In the genomic region with DNA sequence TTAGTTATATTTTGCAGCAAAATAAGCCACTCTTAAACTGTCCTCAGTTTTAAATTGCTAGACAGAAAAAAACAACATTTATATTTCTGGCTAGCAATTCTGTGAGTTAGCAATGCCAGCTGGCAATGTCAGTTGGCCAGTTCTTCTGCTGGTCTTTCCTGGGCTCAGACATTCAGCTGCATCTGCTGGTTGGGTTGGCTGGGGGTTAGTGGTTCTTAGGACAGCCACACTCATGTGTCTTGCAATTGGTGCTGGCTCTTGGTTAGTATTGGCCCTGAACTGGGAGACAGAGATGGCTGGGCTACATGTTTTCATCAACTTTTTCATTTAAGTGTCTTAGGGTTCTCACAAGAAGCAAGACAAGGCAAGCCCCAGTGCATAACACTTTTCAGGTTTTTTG, we compare ENCODE assay signal across 26 cellular contexts.
"Had no signal": no experiment of that assay in that cellular context is flagged by ENCODE, and none has a peak within 500 bp of the region (broad histone marks: within the 10 kb centered on the region; RNA-seq: fewer than 3 reads in every experiment).

No MANE protein-coding gene starts in this region.

- ATAC-seq: activated CD8-positive, alpha-beta T cell treated with anti-CD3 and anti-CD28 coated beads for 36 hours; activated naive CD8-positive, alpha-beta T cell treated with anti-CD3 and anti-CD28 coated beads, Interleukin-2, amount 50 U/mL, for 24 hours; activated T-cell treated with anti-CD3 and anti-CD28 coated beads, Interleukin-2, amount 50 U/mL, for 4 hours; activated T-helper 17 cell treated with anti-CD3 and anti-CD28 coated beads, Interleukin-2, amount 50 U/mL, for 72 hours; gastroesophageal sphincter; naive thymus-derived CD8-positive, alpha-beta T cell; right lobe of liver; stimulated activated effector memory CD8-positive, alpha-beta T cell treated with anti-CD3 and anti-CD28 coated beads, Interleukin-12 subunit alpha, Interleukin-12 subunit beta, amount 100 ng/mL, for 72 hours; stimulated activated naive CD8-positive, alpha-beta T cell treated with anti-CD3 and anti-CD28 coated beads, Interleukin-15, amount 100 ng/mL, for 72 hours; T-cell; upper lobe of right lung had no signal

- H3K4me3 ChIP-seq: breast epithelium, dorsolateral prefrontal cortex, gastroesophageal sphincter, hepatocyte, right lobe of liver, thyroid gland, upper lobe of right lung had no signal

- H3K27me3 ChIP-seq: breast epithelium, gastroesophageal sphincter, hepatocyte, right lobe of liver, thyroid gland, upper lobe of right lung had no signal

- H3K9me3 ChIP-seq: breast epithelium, gastroesophageal sphincter, right lobe of liver, thyroid gland, upper lobe of right lung had no signal

- H3K36me3 ChIP-seq: breast epithelium, gastroesophageal sphincter, right lobe of liver, thyroid gland, upper lobe of right lung had no signal

- H3K4me2 ChIP-seq: hepatocyte had no signal

- H3K27ac ChIP-seq: breast epithelium, dorsolateral prefrontal cortex, gastroesophageal sphincter, hepatocyte, right lobe of liver, thyroid gland, upper lobe of right lung had no signal

- H3K79me2 ChIP-seq: hepatocyte had no signal

- H2AFZ ChIP-seq: hepatocyte had no signal

- H3K4me1 ChIP-seq: breast epithelium, thyroid gland, upper lobe of right lung had no signal

- DNase-seq: activated B cell treated with CpG ODN at 0.5 μM for 24 hours; activated CD4-positive, alpha-beta T cell treated with anti-CD3 and anti-CD28 coated beads, Interleukin-2, amount 50 U/mL, for 1 hour; activated CD8-positive, alpha-beta T cell treated with anti-CD3 and anti-CD28 coated beads for 36 hours; activated gamma-delta T cell treated with Interleukin-2 at 50 U/mL for 16 hours; activated naive CD8-positive, alpha-beta T cell treated with anti-CD3 and anti-CD28 coated beads, Interleukin-2, amount 50 U/mL, for 24 hours; activated T-cell treated with anti-CD3 and anti-CD28 coated beads, Interleukin-2, amount 50 U/mL, for 4 hours; amygdala; dorsolateral prefrontal cortex; effector memory CD4-positive, alpha-beta T cell; erythroblast; islet precursor cell; midbrain; naive thymus-derived CD8-positive, alpha-beta T cell; right lobe of liver; small intestine; stimulated activated CD4-positive, alpha-beta T cell treated with anti-CD3 and anti-CD28 coated beads, Interleukin-4, amount 100 ng/mL, for 24 hours; stimulated activated naive CD8-positive, alpha-beta T cell treated with anti-CD3 and anti-CD28 coated beads, Interleukin-15, amount 100 ng/mL, for 72 hours; substantia nigra; T-cell; thyroid gland; upper lobe of right lung had no signal
